8 cellular contexts compared by ENCODE assay signal in the genomic region with DNA sequence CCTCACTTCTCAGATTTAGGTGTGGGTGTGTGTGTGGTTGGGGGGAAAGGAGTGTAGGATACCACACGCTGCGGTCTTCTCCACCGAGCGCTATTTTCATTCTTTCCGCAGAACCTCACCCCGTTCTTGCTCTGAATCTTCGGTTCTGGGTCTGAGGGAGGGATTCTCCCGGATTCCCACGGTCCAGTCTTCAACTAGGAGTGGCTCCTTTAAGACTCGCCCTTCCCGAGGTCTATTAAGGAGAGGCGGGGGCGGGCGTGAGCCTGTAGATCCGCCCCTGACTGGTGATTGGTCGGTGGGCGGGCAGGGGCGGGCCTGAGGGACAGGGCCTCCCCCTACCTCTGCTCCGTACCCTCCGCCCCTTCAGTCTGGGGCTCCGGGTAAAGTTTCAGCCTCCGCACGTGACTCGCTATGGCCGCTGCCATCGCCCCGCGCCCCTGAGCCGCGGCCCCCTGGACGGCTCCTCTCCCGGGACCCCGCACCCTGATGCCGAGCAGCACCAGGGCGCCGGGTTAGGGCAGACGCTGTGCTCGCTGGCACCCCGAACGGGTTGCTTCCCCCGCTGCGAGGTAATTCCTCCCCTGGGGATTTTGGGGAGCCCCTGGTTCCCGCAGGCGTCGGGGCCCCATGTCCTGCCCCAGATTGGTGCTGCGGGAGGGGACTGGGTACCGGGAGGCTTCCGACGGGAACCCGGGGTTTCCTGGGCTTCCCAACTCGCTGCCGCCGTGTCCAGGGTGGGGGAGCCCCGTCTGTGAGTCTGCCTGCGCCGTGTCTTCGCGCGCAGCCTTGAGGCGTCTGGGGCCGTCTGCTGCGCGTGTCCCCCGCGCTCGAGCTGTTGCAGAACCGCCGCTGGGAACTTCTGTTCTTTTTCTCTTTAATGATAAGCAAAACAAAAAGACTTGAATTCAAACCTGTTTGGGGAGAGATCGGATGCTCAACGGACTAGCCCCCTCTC. TPM values are rescaled to one million over a fixed set of nuclear protein-coding genes. Genes with fewer than 3 reads are reported as not detected.
DNase-seq lines count a peak whose midpoint lies in the region; ATAC-seq and TF ChIP-seq lines count a peak whose summit lies in the region.

No MANE protein-coding gene starts in this region.

- POLR2A ChIA-PET in activated CD4-positive, alpha-beta T cell treated with anti-CD3 and anti-CD28 coated beads for 36 hours (lab: Charles Lee) = interaction anchor here (0.6 to 1.1 kb wide), 5 partner anchors 23 to 215 kb away, joined by 3 to 4 read pairs (median 3); no protein-coding TSS in a partner anchor

- peak; percentile 92 for DNase-seq in AG09319 (ENCODE audit: extremely low read depth, low read depth)
- peak; percentile 94 for DNase-seq in NCI-H460 (ENCODE audit: extremely low read depth, low read depth)
- DNase-seq in activated CD4-positive, alpha-beta T cell treated with anti-CD3 and anti-CD28 coated beads for 36 hours = peak; percentile 96
- DNase-seq in chondrocyte (ENCODE audit: low spot score) = peak; percentile 96
- DNase-seq in stimulated activated CD4-positive, alpha-beta T cell treated with anti-CD3 and anti-CD28 coated beads, Interleukin-1b, Interleukin-23, amount 100 ng/mL, for 24 hours (ENCODE audit: low read depth in 4 of 4, low spot score in 1 of 4) = peak; percentile 74 to 92 (median 82)

- peak overlapping the region; percentile 38 for H3K27ac ChIP-seq in layer of hippocampus (ENCODE audit: low read depth, low read length)

- H3K36me3 Mint-ChIP-seq in activated CD4-positive, alpha-beta T cell treated with anti-CD3 and anti-CD28 coated beads for 36 hours (ENCODE audit: low read depth) = peaks cover 3% of the 10 kb centered on the region
- H3K36me3 Mint-ChIP-seq in chondrocyte (ENCODE audit: low read depth) = no peaks in the 10 kb centered on the region

- H3K4me1 Mint-ChIP-seq in activated CD4-positive, alpha-beta T cell treated with anti-CD3 and anti-CD28 coated beads for 36 hours = peaks cover 75% of the 10 kb centered on the region
- peaks cover 69% of the 10 kb centered on the region for H3K4me1 Mint-ChIP-seq in chondrocyte (ENCODE audit: low read depth)

- TF ChIP-seq CTCF in AG09319 (IDR thresholded peaks at IDR 0.05; ENCODE audit: low read depth, low read length) (no peak), chondrocyte (IDR thresholded peaks at IDR 0.05) (no peak)

- peak; percentile 54 for ATAC-seq in GM19035 (IDR thresholded peaks at IDR 0.05; ENCODE audit: unreplicated experiment)
- peak; percentile 54 for ATAC-seq in HG03342 (IDR thresholded peaks at IDR 0.05; ENCODE audit: unreplicated experiment)
- ATAC-seq in activated CD4-positive, alpha-beta T cell treated with anti-CD3 and anti-CD28 coated beads for 36 hours = peak; percentile 72

- H3K27me3 ChIP-seq in layer of hippocampus (ENCODE audit: control insufficient read depth, insufficient read depth, low read length) = no peaks in the 10 kb centered on the region

- intact Hi-C loops in activated CD4-positive, alpha-beta T cell treated with anti-CD3 and anti-CD28 coated beads for 36 hours (cut with DNase I, micrococcal nuclease) = loop anchor here (1.0 to 2.0 kb wide), 4 partner anchors 23 to 219 kb away; partner anchors contain the start of gene CDC6 (in 2 of the 2)

- CTCF ChIA-PET in activated CD4-positive, alpha-beta T cell treated with anti-CD3 and anti-CD28 coated beads for 36 hours (lab: Charles Lee) = interaction anchor here (0.5 to 3.3 kb wide), 18 partner anchors 8 to 1793 kb away, joined by 3 to 25 read pairs (median 4); no protein-coding TSS in a partner anchor

- H3K4me3 Mint-ChIP-seq in activated CD4-positive, alpha-beta T cell treated with anti-CD3 and anti-CD28 coated beads for 36 hours = peak overlapping the region; percentile 85
- H3K4me3 Mint-ChIP-seq in chondrocyte (ENCODE audit: unreplicated experiment) = peak overlapping the region; percentile 95

- no peaks in the 10 kb centered on the region for H3K9me3 Mint-ChIP-seq in activated CD4-positive, alpha-beta T cell treated with anti-CD3 and anti-CD28 coated beads for 36 hours (ENCODE audit: low read depth)
- no peaks in the 10 kb centered on the region for H3K9me3 Mint-ChIP-seq in chondrocyte (ENCODE audit: low read depth)

- peak overlapping the region; percentile 91 for H3K27ac Mint-ChIP-seq in activated CD4-positive, alpha-beta T cell treated with anti-CD3 and anti-CD28 coated beads for 36 hours
- H3K27ac Mint-ChIP-seq in chondrocyte (ENCODE audit: unreplicated experiment) = peak overlapping the region; percentile 99

- H3K27me3 Mint-ChIP-seq in activated CD4-positive, alpha-beta T cell treated with anti-CD3 and anti-CD28 coated beads for 36 hours = no peaks in the 10 kb centered on the region
- no peaks in the 10 kb centered on the region for H3K27me3 Mint-ChIP-seq in chondrocyte (ENCODE audit: low read depth)

RNA-seq across cellular contexts. Expression of gene RARA, which starts 9.2 kb away (rescaled TPM):
- 10.6 and 12.1 TPM in 2 replicates for total RNA-seq in NCI-H460 (2014; rRNA removed; shearing (Covaris generic))
- polyA plus RNA-seq in NCI-H460 (2014; cell fraction: nucleus; rRNA removed) = 12.1 and 12.2 TPM in 2 replicates
- 10 to 100 TPM; 29.8 to 40.2 TPM for total RNA-seq in activated CD4-positive, alpha-beta T cell treated with anti-CD3 and anti-CD28 coated beads for 36 hours
- total RNA-seq in chondrocyte = 59.2 to 65.7 TPM (median 61.2 TPM) in 3 replicates

RNA-seq across cellular contexts. Expression of gene CDC6, which starts 30.5 kb away (rescaled TPM):
- total RNA-seq in NCI-H460 (2014; rRNA removed; shearing (Covaris generic)) = 17.3 and 17.6 TPM in 2 replicates
- 62.7 and 69.1 TPM in 2 replicates for polyA plus RNA-seq in NCI-H460 (2014; cell fraction: nucleus; rRNA removed)
- 100 to 1,000 TPM; 105 to 171 TPM for total RNA-seq in activated CD4-positive, alpha-beta T cell treated with anti-CD3 and anti-CD28 coated beads for 36 hours
- 8.5 to 33.1 TPM (median 9.9 TPM) in 3 replicates for total RNA-seq in chondrocyte

RNA-seq across cellular contexts. Expression of gene GJD3, which starts 46.4 kb away (rescaled TPM):
- total RNA-seq in NCI-H460 (2014; rRNA removed; shearing (Covaris generic)) = not detected in 2 replicates
- polyA plus RNA-seq in NCI-H460 (2014; cell fraction: nucleus; rRNA removed) = not detected in 2 replicates
- total RNA-seq in activated CD4-positive, alpha-beta T cell treated with anti-CD3 and anti-CD28 coated beads for 36 hours = not detected
- 0.32 to 0.41 TPM in 2 of 3 replicates, not detected in the other for total RNA-seq in chondrocyte

Comparison
In these comparisons a context has a peak if more than half of its experiments do, and no peak if none do; other contexts are left out.
1. Peak in every context shown above with its lines: DNase-seq, ATAC-seq and H3K27ac ChIP-seq.